ENCODE assay signal across 19 cellular contexts in genomic region chr14:44662250-44662891, GRCh38.
A peak's percentile ranks its signal among the peaks of the same experiment; 100 is the strongest.
DNase-seq lines count a peak whose midpoint lies in the region; ATAC-seq and TF ChIP-seq lines count a peak whose summit lies in the region.
"Had no signal": no experiment of that assay in that cellular context is flagged by ENCODE, and none has a peak within 500 bp of the region (broad histone marks: within the 10 kb centered on the region; RNA-seq: fewer than 3 reads in every experiment).

No MANE protein-coding gene starts in this region.

- H3K9me3 Mint-ChIP-seq in activated CD4-positive, alpha-beta T cell treated with anti-CD3 and anti-CD28 coated beads, Interleukin-2, amount 10 ng/mL, durations not matched to agents 7 days and 5 days, result no peaks in the 10 kb centered on the region
- no peaks in the 10 kb centered on the region for H3K9me3 Mint-ChIP-seq in activated CD4-positive, alpha-beta T cell treated with anti-CD3 and anti-CD28 coated beads for 36 hours (ENCODE audit: low read depth)
- H3K9me3 Mint-ChIP-seq: activated naive CD4-positive, alpha-beta T cell treated with anti-CD3 and anti-CD28 coated beads, Interleukin-2, amount 50 U/mL, for 72 hours had no signal

- no peaks in the 10 kb centered on the region for H3K27me3 Mint-ChIP-seq in activated CD4-positive, alpha-beta T cell treated with anti-CD3 and anti-CD28 coated beads, Interleukin-2, amount 10 ng/mL, durations not matched to agents 7 days and 5 days
- no peaks in the 10 kb centered on the region for H3K27me3 Mint-ChIP-seq in activated CD4-positive, alpha-beta T cell treated with anti-CD3 and anti-CD28 coated beads for 36 hours
- H3K27me3 Mint-ChIP-seq: progenitor cell of endocrine pancreas had no signal

- H3K36me3 Mint-ChIP-seq in activated CD4-positive, alpha-beta T cell treated with anti-CD3 and anti-CD28 coated beads, Interleukin-2, amount 10 ng/mL, durations not matched to agents 7 days and 5 days (ENCODE audit: low read depth), result no peaks in the 10 kb centered on the region
- no peaks in the 10 kb centered on the region for H3K36me3 Mint-ChIP-seq in activated CD4-positive, alpha-beta T cell treated with anti-CD3 and anti-CD28 coated beads for 36 hours (ENCODE audit: low read depth)
- H3K36me3 Mint-ChIP-seq: activated naive CD4-positive, alpha-beta T cell treated with anti-CD3 and anti-CD28 coated beads, Interleukin-2, amount 50 U/mL, for 72 hours had no signal

- no peak for DNase-seq in activated CD4-positive, alpha-beta T cell treated with anti-CD3 and anti-CD28 coated beads, Interleukin-2, amount 10 ng/mL, durations not matched to agents 7 days and 5 days
- DNase-seq in activated CD4-positive, alpha-beta T cell treated with anti-CD3 and anti-CD28 coated beads for 36 hours, result no peak
- DNase-seq in DMS79 (lab: John Stamatoyannopoulos, UW), result peak; percentile 2
- DNase-seq in OCI-M1 (lab: John Stamatoyannopoulos, UW), result peak; percentile 67
- no peak for DNase-seq in left lobe of liver (ENCODE audit: low spot score)
- no peak for DNase-seq in GM10266 (ENCODE audit: extremely low spot score)
- no peak for DNase-seq in NCI-H2081 (lab: John Stamatoyannopoulos, UW)
- DNase-seq: H9, hypothalamus, IMR-90, left cardiac atrium, NCI-H1092, NCI-H2171 treated with DMSO at 0.1 percent for 48 hours, SHP77, stomach, uterus had no signal

- no peak overlapping the region for H3K4me3 Mint-ChIP-seq in activated CD4-positive, alpha-beta T cell treated with anti-CD3 and anti-CD28 coated beads, Interleukin-2, amount 10 ng/mL, durations not matched to agents 7 days and 5 days
- no peak overlapping the region for H3K4me3 Mint-ChIP-seq in activated CD4-positive, alpha-beta T cell treated with anti-CD3 and anti-CD28 coated beads for 36 hours
- H3K4me3 Mint-ChIP-seq: H9 had no signal

- no peak for TF ChIP-seq CTCF in GM10266 (IDR thresholded peaks at IDR 0.05; ENCODE audit: control insufficient read depth, insufficient read depth, low read depth, missing control alignments)

- intact Hi-C loops in activated CD4-positive, alpha-beta T cell treated with anti-CD3 and anti-CD28 coated beads for 36 hours (cut with DNase I, micrococcal nuclease), result no loop called here

- peaks cover 16% of the 10 kb centered on the region for H3K4me1 Mint-ChIP-seq in activated CD4-positive, alpha-beta T cell treated with anti-CD3 and anti-CD28 coated beads, Interleukin-2, amount 10 ng/mL, durations not matched to agents 7 days and 5 days
- peaks cover 13% of the 10 kb centered on the region for H3K4me1 Mint-ChIP-seq in activated CD4-positive, alpha-beta T cell treated with anti-CD3 and anti-CD28 coated beads for 36 hours

- POLR2A ChIA-PET in activated CD4-positive, alpha-beta T cell treated with anti-CD3 and anti-CD28 coated beads, Interleukin-2, amount 10 ng/mL, durations not matched to agents 7 days and 5 days (lab: Charles Lee), result no interaction called here
- POLR2A ChIA-PET in activated CD4-positive, alpha-beta T cell treated with anti-CD3 and anti-CD28 coated beads for 36 hours (lab: Charles Lee), result no interaction called here

- peak overlapping the region; percentile 60 for H3K27ac Mint-ChIP-seq in activated CD4-positive, alpha-beta T cell treated with anti-CD3 and anti-CD28 coated beads, Interleukin-2, amount 10 ng/mL, durations not matched to agents 7 days and 5 days
- H3K27ac Mint-ChIP-seq in activated CD4-positive, alpha-beta T cell treated with anti-CD3 and anti-CD28 coated beads for 36 hours, result no peak overlapping the region
- H3K27ac Mint-ChIP-seq: H9, progenitor cell of endocrine pancreas had no signal

- no peak for ATAC-seq in activated CD4-positive, alpha-beta T cell treated with anti-CD3 and anti-CD28 coated beads for 36 hours
- ATAC-seq in left lobe of liver, result peak; percentile 77
- ATAC-seq in GM19395 (IDR thresholded peaks at IDR 0.05; ENCODE audit: unreplicated experiment), result no peak
- ATAC-seq: activated naive CD4-positive, alpha-beta T cell treated with anti-CD3 and anti-CD28 coated beads, Interleukin-2, amount 50 U/mL, for 72 hours; left cardiac atrium had no signal

- CTCF ChIA-PET in activated CD4-positive, alpha-beta T cell treated with anti-CD3 and anti-CD28 coated beads, Interleukin-2, amount 10 ng/mL, durations not matched to agents 7 days and 5 days (lab: Charles Lee), result no interaction called here
- CTCF ChIA-PET in activated CD4-positive, alpha-beta T cell treated with anti-CD3 and anti-CD28 coated beads for 36 hours (lab: Charles Lee), result no interaction called here

Comparison
In these comparisons a context has a peak if more than half of its experiments do, and no peak if none do; other contexts are left out.
1. DNase-seq: peak in DMS79 (single experiment) and OCI-M1 (single experiment); none in activated CD4-positive, alpha-beta T cell treated with anti-CD3 and anti-CD28 coated beads, Interleukin-2, amount 10 ng/mL, durations not matched to agents 7 days and 5 days (single experiment), activated CD4-positive, alpha-beta T cell treated with anti-CD3 and anti-CD28 coated beads for 36 hours (single experiment), left lobe of liver (single experiment), GM10266 (single experiment) and NCI-H2081 (0 of 2).